Comparison of ENCODE assay signal across 8 cellular contexts in the genomic region with DNA sequence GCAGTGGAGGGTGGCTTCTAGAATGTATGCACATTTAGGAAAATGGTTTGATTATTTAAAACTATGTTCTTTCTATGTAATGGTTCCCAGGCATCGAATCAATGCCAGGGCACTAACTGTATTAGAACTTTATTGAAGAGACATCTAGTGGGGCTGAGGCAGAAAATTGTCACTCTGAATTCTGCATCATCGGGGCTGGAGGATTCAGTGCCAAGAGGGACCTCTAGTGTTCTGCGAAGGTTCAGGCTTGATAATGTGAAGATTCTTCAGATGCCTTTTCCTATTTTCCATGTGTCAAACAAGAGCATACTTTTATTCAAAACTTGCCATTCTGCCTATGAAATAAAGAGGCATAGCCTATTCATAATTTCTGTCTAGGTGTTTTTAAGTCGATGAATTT.
A peak's percentile ranks its signal among the peaks of the same experiment; 100 is the strongest.
DNase-seq lines count a peak whose midpoint lies in the region; ATAC-seq and TF ChIP-seq lines count a peak whose summit lies in the region.

No MANE protein-coding gene starts in this region.

- no peak overlapping the region for H4K5ac ChIP-seq in H9 (ENCODE audit: insufficient read length, low read depth, low read length)

- H2AFZ ChIP-seq in H9 (ENCODE audit: low read length): no peak overlapping the region

- no peak overlapping the region for H2BK12ac ChIP-seq in H9 (ENCODE audit: insufficient read length, low read depth, low read length)

- in situ Hi-C loops in transverse colon (cut with MboI; ENCODE audit: low pct_ligation_motif_present in 1 of 4, low pct_unique_long_range_greater_than_20kb in 1 of 4, low sequenced_read_pairs in 3 of 4): no loop called here

- H3K4ac ChIP-seq in H9 (ENCODE audit: low read depth, low read length): no peak overlapping the region

- no peak overlapping the region for H2BK20ac ChIP-seq in H9 (ENCODE audit: low read depth, low read length, poor library complexity, severe bottlenecking)

- H3K27ac ChIP-seq in A673 (ENCODE audit: low read depth, low read length, poor library complexity, severe bottlenecking) (no peak overlapping the region), H9 (ENCODE audit: insufficient read length, low read depth, low read length) (no peak overlapping the region), heart left ventricle (no peak overlapping the region), transverse colon (no peak overlapping the region), spleen (no peak overlapping the region)
- no peak overlapping the region for H3K27ac ChIP-seq in CD4-positive, alpha-beta memory T cell (ENCODE audit: low read depth, low read length)

- no peak overlapping the region for H3K23ac ChIP-seq in H9 (ENCODE audit: insufficient read length, low read depth, low read length)

- H3K23me2 ChIP-seq in H9 (ENCODE audit: insufficient read length, low read depth, low read length, poor library complexity, severe bottlenecking): no peaks in the 10 kb centered on the region

- no peak overlapping the region for H3K56ac ChIP-seq in H9 (ENCODE audit: insufficient read length, low read depth, low read length)

- H4K91ac ChIP-seq in H9 (ENCODE audit: insufficient read length, low read depth, low read length): no peak overlapping the region

- POLR2A ChIA-PET in A673 (lab: Charles Lee; ENCODE audit: low non-redundant PET): no interaction called here
- POLR2A ChIA-PET in CD4-positive, alpha-beta memory T cell (lab: Charles Lee; ENCODE audit: partially characterized antibody): no interaction called here

- no peak overlapping the region for H3K14ac ChIP-seq in H9 (ENCODE audit: insufficient read depth, low read length)

- H4K8ac ChIP-seq in H9 (replicated peaks; ENCODE audit: insufficient read length, low read depth, low read length): no peak overlapping the region

- H2BK120ac ChIP-seq in H9 (ENCODE audit: low read depth, low read length, poor library complexity, severe bottlenecking): no peak overlapping the region

- no peak overlapping the region for H3K18ac ChIP-seq in H9 (ENCODE audit: insufficient read length, low read depth, low read length)

- H3K9ac ChIP-seq in H9 (ENCODE audit: extremely low read depth, insufficient read length, low read length): no peak overlapping the region

- H3K36me3 ChIP-seq in A673 (ENCODE audit: insufficient read depth, low read length, poor library complexity, severe bottlenecking) (no peaks in the 10 kb centered on the region), heart left ventricle (no peaks in the 10 kb centered on the region), transverse colon (no peaks in the 10 kb centered on the region), spleen (no peaks in the 10 kb centered on the region)
- no peaks in the 10 kb centered on the region for H3K36me3 ChIP-seq in CD4-positive, alpha-beta memory T cell (ENCODE audit: insufficient read depth, low read length)

- no peak overlapping the region for H2AK5ac ChIP-seq in H9 (ENCODE audit: insufficient read length, low read length)

- H3K4me3 Mint-ChIP-seq in H9: no peak overlapping the region
- H3K4me3 Mint-ChIP-seq in CD4-positive, alpha-beta memory T cell: no peak overlapping the region

- no peak overlapping the region for H3T11ph ChIP-seq in H9 (ENCODE audit: low read length)

- H3K27me3 Mint-ChIP-seq in H9 (ENCODE audit: low read depth): no peaks in the 10 kb centered on the region
- peaks cover 0 to 1% of the 10 kb centered on the region in 2 donors for H3K27me3 Mint-ChIP-seq in CD4-positive, alpha-beta memory T cell

- no peak overlapping the region for H3K27ac Mint-ChIP-seq in H9
- no peak overlapping the region for H3K27ac Mint-ChIP-seq in CD4-positive, alpha-beta memory T cell

- peaks cover 4 to 6% of the 10 kb centered on the region in 2 experiments; a peak in 4 of 5 replicates for H3K9me3 Mint-ChIP-seq in H9
- H3K9me3 Mint-ChIP-seq in CD4-positive, alpha-beta memory T cell: peaks cover 0 to 7% (median 4%) of the 10 kb centered on the region in 8 donors

- no peak overlapping the region for H2BK5ac ChIP-seq in H9 (ENCODE audit: insufficient read length, low read length)

- H3K36me3 Mint-ChIP-seq in H9 (ENCODE audit: insufficient read depth in 1 of 3, low read depth in 3 of 3): peaks cover 0 to 4% (median 0%) of the 10 kb centered on the region in 3 experiments; a peak in 1 of 7 replicates
- peaks cover 0 to 3% of the 10 kb centered on the region in 2 donors for H3K36me3 Mint-ChIP-seq in CD4-positive, alpha-beta memory T cell

- intact Hi-C loops in A673 (cut with micrococcal nuclease; ENCODE audit: unreplicated experiment) (loop anchor here (1.0 kb wide), 1 partner anchor 59 kb away; no protein-coding TSS in a partner anchor), heart left ventricle (cut with DNase I) (loop anchor here in 5 of 10 donors (1.0 to 10.0 kb wide), 3 partner anchors 59 to 61 kb away; no protein-coding TSS in a partner anchor), transverse colon (cut with DNase I; ENCODE audit: low total_unique reads) (no loop called here), spleen (cut with DNase I; ENCODE audit: low total_unique reads) (no loop called here)
- intact Hi-C loops in CD4-positive, alpha-beta memory T cell (cut with micrococcal nuclease): no loop called here

- BruUV-seq in A673 (replicated peaks; lab: Mats Ljungman, UMichigan): no TSS peak

- H3K79me2 ChIP-seq in H9 (ENCODE audit: insufficient read depth, low read length): no peaks in the 10 kb centered on the region

- ATAC-seq in heart left ventricle (peak in 3 of 4 donors; percentile 50 to 75 (median 62)), GM18873 (IDR thresholded peaks at IDR 0.05; ENCODE audit: low FRiP score, unreplicated experiment) (no peak)

- TF ChIP-seq POLR2A in heart left ventricle (IDR thresholded peaks at IDR 0.05): no peak
- TF ChIP-seq POLR2A in transverse colon (IDR thresholded peaks at IDR 0.05): no peak
- no peak for TF ChIP-seq POLR2A in spleen (IDR thresholded peaks at IDR 0.05)

- H3K4me2 ChIP-seq in H9 (ENCODE audit: insufficient read depth, insufficient read length, low read length): no peak overlapping the region

- no peak for TF ChIP-seq EP300 in transverse colon (IDR thresholded peaks at IDR 0.05; ENCODE audit: low read depth)

- no peaks in the 10 kb centered on the region for H4K20me1 ChIP-seq in H9 (ENCODE audit: control insufficient read depth, insufficient read depth, insufficient read length)

- no CpG with 5 or more reads among the region's 4 CpGs for WGBS in H9 (ENCODE audit: extremely low coverage, insufficient read length, low lambda C conversion rate)
- WGBS in heart left ventricle, 4 donors: 29 to 36% (median 33%) methylated on average over 4 of the region's 4 CpGs
- WGBS in transverse colon (ENCODE audit: low coverage in 1 of 2), 2 donors: 50 to 72% methylated on average over 4 of the region's 4 CpGs
- 45 to 63% (median 60%) methylated on average over 4 of the region's 4 CpGs for WGBS in spleen, 5 donors

- H3K4me1 ChIP-seq in A673 (ENCODE audit: insufficient read depth, low read length, poor library complexity, severe bottlenecking) (peaks cover 5% of the 10 kb centered on the region), H9 (ENCODE audit: insufficient read depth, low read length) (peaks cover 7% of the 10 kb centered on the region; the same call in 1 of the 2 replicates), heart left ventricle (peaks cover 0 to 16% (median 5%) of the 10 kb centered on the region in 12 donors), transverse colon (peaks cover 0 to 10% (median 0%) of the 10 kb centered on the region in 4 donors), spleen (no peaks in the 10 kb centered on the region)
- no peaks in the 10 kb centered on the region for H3K4me1 ChIP-seq in CD4-positive, alpha-beta memory T cell (ENCODE audit: insufficient read depth, low read length)

- H3K9me3 ChIP-seq in A673 (ENCODE audit: low read depth, low read length, poor library complexity, severe bottlenecking): no peaks in the 10 kb centered on the region
- H3K9me3 ChIP-seq in H9 (ENCODE audit: control insufficient read depth, low read depth, low read length): no peaks in the 10 kb centered on the region
- peaks cover 0 to 6% (median 0%) of the 10 kb centered on the region in 12 donors for H3K9me3 ChIP-seq in heart left ventricle
- no peaks in the 10 kb centered on the region for H3K9me3 ChIP-seq in transverse colon
- peaks cover 0 to 4% (median 0%) of the 10 kb centered on the region in 8 donors for H3K9me3 ChIP-seq in spleen
- H3K9me3 ChIP-seq in CD4-positive, alpha-beta memory T cell (ENCODE audit: control insufficient read depth in 1 of 2, low read length in 2 of 2): no peaks in the 10 kb centered on the region

- H3K27me3 ChIP-seq in A673 (replicated peaks; ENCODE audit: insufficient read depth, low read depth, low read length, poor library complexity) (peaks cover 6% of the 10 kb centered on the region), H9 (ENCODE audit: insufficient read depth, low read length) (no peaks in the 10 kb centered on the region), heart left ventricle (no peaks in the 10 kb centered on the region), transverse colon (no peaks in the 10 kb centered on the region), spleen (replicated peaks in 1 of 7) (no peaks in the 10 kb centered on the region)
- no peaks in the 10 kb centered on the region for H3K27me3 ChIP-seq in CD4-positive, alpha-beta memory T cell (ENCODE audit: insufficient read depth, low read length)

- H2BK15ac ChIP-seq in H9 (ENCODE audit: low read depth, low read length): no peak overlapping the region

- TF ChIP-seq CTCF in A673 (conservative IDR thresholded peaks at IDR 0.05; ENCODE audit: low read depth, low read length) (peak; percentile 72), H9 (conservative IDR thresholded peaks at IDR 0.05) (peak; percentile 69), heart left ventricle (IDR thresholded peaks at IDR 0.05) (peak in 11 of 12 donors; percentile 15 to 69 (median 44)), transverse colon (IDR thresholded peaks at IDR 0.05) (peak in 1 of 5 experiments; percentile 12), spleen (IDR thresholded peaks at IDR 0.05 in 8 of 11, conservative IDR thresholded peaks at IDR 0.05 in 3 of 11) (peak in 2 of 11 experiments; percentile 11 to 25)

- H3K79me1 ChIP-seq in H9 (ENCODE audit: insufficient read depth, low read depth, low read length, poor library complexity, severe bottlenecking): no peaks in the 10 kb centered on the region

- peaks cover 33 to 35% of the 10 kb centered on the region in 2 experiments for H3K4me1 Mint-ChIP-seq in H9
- H3K4me1 Mint-ChIP-seq in CD4-positive, alpha-beta memory T cell: peaks cover 0 to 1% (median 0%) of the 10 kb centered on the region in 4 donors

- CTCF ChIA-PET in A673 (lab: Charles Lee): no interaction called here
- CTCF ChIA-PET in CD4-positive, alpha-beta memory T cell (lab: Charles Lee; ENCODE audit: partially characterized antibody): no interaction called here

- DNase-seq in A673 (ENCODE audit: low spot score) (peak; percentile 67), H9 (peak; percentile 51), OCI-M1 (lab: John Stamatoyannopoulos, UW) (peak; percentile 61), heart left ventricle (peak in 1 of 5 donors; percentile 26), transverse colon (no peak), spleen (no peak)
- DNase-seq in CD4-positive, alpha-beta memory T cell: no peak

- H3K4me3 ChIP-seq in A673 (ENCODE audit: low read depth, low read length, poor library complexity, severe bottlenecking) (no peak overlapping the region), heart left ventricle (no peak overlapping the region), transverse colon (no peak overlapping the region), spleen (no peak overlapping the region)
- no peak overlapping the region for H3K4me3 ChIP-seq in CD4-positive, alpha-beta memory T cell (ENCODE audit: low read length in 2 of 2)

Comparison
In these comparisons a context has a peak if more than half of its experiments do, and no peak if none do; other contexts are left out.
1. DNase-seq: peak in A673 (single experiment), H9 (single experiment) and OCI-M1 (single experiment); none in transverse colon (single experiment), spleen (single experiment) and CD4-positive, alpha-beta memory T cell (0 of 5).